23 cellular contexts compared by ENCODE assay signal in genomic region chr22:38638734-38639133, GRCh38. TPM values are rescaled to one million over a fixed set of nuclear protein-coding genes. Genes with fewer than 3 reads are reported as not detected.
"Had no signal": no experiment of that assay in that cellular context is flagged by ENCODE, and none has a peak within 500 bp of the region (broad histone marks: within the 10 kb centered on the region; RNA-seq: fewer than 3 reads in every experiment).

No MANE protein-coding gene starts in this region.

- H3K4me1 Mint-ChIP-seq: activated B cell treated with CpG ODN at 0.5 μM for 24 hours; activated CD4-positive, alpha-beta T cell treated with anti-CD3 and anti-CD28 coated beads, Interleukin-2, amount 10 ng/mL, durations not matched to agents 24 days and 14 days; immature natural killer cell; naive B cell had no signal

- H3K36me3 ChIP-seq: brain microvascular endothelial cell, lower lobe of right lung, neutrophil, right atrium auricular region, transverse colon had no signal

- H3K36me3 Mint-ChIP-seq: immature natural killer cell, naive B cell had no signal

- H3K9me3 Mint-ChIP-seq: activated B cell treated with CpG ODN at 0.5 μM for 24 hours; activated CD4-positive, alpha-beta T cell treated with anti-CD3 and anti-CD28 coated beads, Interleukin-2, amount 10 ng/mL, durations not matched to agents 24 days and 14 days; activated T-cell treated with anti-CD3 and anti-CD28 coated beads, Interleukin-2, amount 50 U/mL, for 72 hours; immature natural killer cell; naive B cell had no signal

- H3K4me2 ChIP-seq: smooth muscle cell had no signal

- DNase-seq: activated B cell treated with CpG ODN at 0.5 μM for 24 hours; activated CD4-positive, alpha-beta T cell treated with anti-CD3 and anti-CD28 coated beads, Interleukin-2, amount 10 ng/mL, durations not matched to agents 24 days and 14 days; activated CD8-positive, alpha-beta memory T cell treated with anti-CD3 and anti-CD28 coated beads, Interleukin-2, amount 50 U/mL, for 4 hours; activated CD8-positive, alpha-beta T cell treated with anti-CD3 and anti-CD28 coated beads, Interleukin-2, amount 10 ng/mL, durations not matched to agents 7 days and 5 days; activated gamma-delta T cell treated with Interleukin-2 at 50 U/mL for 16 hours; activated T-cell treated with anti-CD3 and anti-CD28 coated beads, Interleukin-2, amount 50 U/mL, for 72 hours; brain microvascular endothelial cell; effector CD8-positive, alpha-beta T cell; foreskin keratinocyte; head of caudate nucleus; immature natural killer cell; lower lobe of right lung; midbrain; naive B cell; stimulated activated CD4-positive, alpha-beta T cell treated with anti-CD3 and anti-CD28 coated beads, Interleukin-4, amount 100 ng/mL, for 4 hours; stimulated activated CD8-positive, alpha-beta memory T cell treated with anti-CD3 and anti-CD28 coated beads, Interleukin-4, amount 100 ng/mL, for 48 hours; stimulated activated naive CD8-positive, alpha-beta T cell treated with anti-CD3 and anti-CD28 coated beads, Interleukin-15, Interleukin-2, amounts not matched to agents 100 U/mL and 50 U/mL, for 24 hours; T-helper 17 cell; transverse colon had no signal

- ATAC-seq: activated CD8-positive, alpha-beta T cell treated with anti-CD3 and anti-CD28 coated beads, Interleukin-2, amount 10 ng/mL, durations not matched to agents 7 days and 5 days; activated T-cell treated with anti-CD3 and anti-CD28 coated beads, Interleukin-2, amount 50 U/mL, for 72 hours; foreskin keratinocyte; lower lobe of right lung; T-helper 17 cell had no signal

- H3K9me3 ChIP-seq: lower lobe of right lung, neutrophil, right atrium auricular region, transverse colon had no signal

- H3K4me3 Mint-ChIP-seq: activated B cell treated with CpG ODN at 0.5 μM for 24 hours; activated CD4-positive, alpha-beta T cell treated with anti-CD3 and anti-CD28 coated beads, Interleukin-2, amount 10 ng/mL, durations not matched to agents 24 days and 14 days; activated CD8-positive, alpha-beta T cell treated with anti-CD3 and anti-CD28 coated beads, Interleukin-2, amount 10 ng/mL, durations not matched to agents 7 days and 5 days; activated naive CD8-positive, alpha-beta T cell; activated T-cell treated with anti-CD3 and anti-CD28 coated beads, Interleukin-2, amount 50 U/mL, for 72 hours; immature natural killer cell; naive B cell; T-helper 17 cell had no signal

- H3K27ac Mint-ChIP-seq: activated B cell treated with CpG ODN at 0.5 μM for 24 hours; activated CD4-positive, alpha-beta T cell treated with anti-CD3 and anti-CD28 coated beads, Interleukin-2, amount 10 ng/mL, durations not matched to agents 24 days and 14 days; activated CD8-positive, alpha-beta T cell treated with anti-CD3 and anti-CD28 coated beads, Interleukin-2, amount 10 ng/mL, durations not matched to agents 7 days and 5 days; activated naive CD8-positive, alpha-beta T cell; activated T-cell treated with anti-CD3 and anti-CD28 coated beads, Interleukin-2, amount 50 U/mL, for 72 hours; immature natural killer cell; naive B cell; T-helper 17 cell had no signal

- H3K4me1 ChIP-seq: foreskin keratinocyte, lower lobe of right lung, right atrium auricular region, transverse colon had no signal

- H3K4me3 ChIP-seq: lower lobe of right lung, right atrium auricular region, smooth muscle cell, transverse colon had no signal

- H3K27me3 ChIP-seq: brain microvascular endothelial cell, foreskin keratinocyte, neutrophil, right atrium auricular region, transverse colon had no signal

- H3K27ac ChIP-seq: brain microvascular endothelial cell, foreskin keratinocyte, lower lobe of right lung, neutrophil, right atrium auricular region, transverse colon had no signal

RNA-seq across cellular contexts. Expression of gene FAM227A, which starts 17.5 kb away (rescaled TPM):
- polyA plus RNA-seq: immature natural killer cell had no signal
